Comparison of ENCODE assay signal across 8 cellular contexts in the genomic region with DNA sequence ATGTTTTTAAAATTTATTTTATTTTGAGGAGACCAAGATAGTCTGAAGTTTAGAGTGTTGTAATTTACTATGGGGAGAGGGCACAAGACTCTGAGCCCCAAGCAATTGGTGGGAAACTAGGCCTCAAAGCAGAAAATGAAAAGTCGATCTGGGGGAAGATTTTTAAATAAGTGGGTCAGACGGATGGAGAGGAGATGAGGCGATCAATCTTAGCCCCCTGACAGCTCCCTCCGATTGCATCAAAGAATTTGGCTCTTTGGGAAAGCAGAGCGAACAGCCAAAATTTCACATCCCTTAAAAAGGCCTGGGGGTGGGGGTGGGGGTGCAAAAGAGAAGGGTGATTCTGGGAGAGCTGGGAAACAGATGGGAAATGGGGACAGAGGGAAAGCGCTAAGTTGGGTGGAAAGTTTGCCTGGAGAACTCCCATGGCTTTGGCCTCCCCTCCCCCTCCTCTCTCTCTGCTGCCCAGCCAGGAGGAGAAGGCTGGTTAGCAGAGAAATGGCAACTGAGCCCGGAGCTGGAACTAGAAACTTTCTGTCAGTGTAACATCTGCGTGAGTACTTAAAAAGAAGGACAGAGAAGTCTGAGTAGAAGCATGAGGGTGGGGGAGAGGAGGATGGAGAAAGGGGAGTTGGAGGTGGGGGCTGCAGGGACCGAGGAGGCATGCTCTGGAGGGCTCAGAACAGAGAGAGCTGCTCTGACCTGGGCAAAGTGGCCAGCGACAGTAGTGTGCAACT. TPM values are rescaled to one million over a fixed set of nuclear protein-coding genes. Genes with fewer than 3 reads are reported as not detected.
DNase-seq lines count a peak whose midpoint lies in the region; ATAC-seq and TF ChIP-seq lines count a peak whose summit lies in the region.
"Had no signal": no experiment of that assay in that cellular context is flagged by ENCODE, and none has a peak within 500 bp of the region (broad histone marks: within the 10 kb centered on the region; RNA-seq: fewer than 3 reads in every experiment).

No MANE protein-coding gene starts in this region.

- H3K27me3 Mint-ChIP-seq in activated naive CD4-positive, alpha-beta T cell treated with anti-CD3 and anti-CD28 coated beads, Interleukin-2, amount 10 ng/mL, durations not matched to agents 7 days and 5 days, result peaks cover 69% of the 10 kb centered on the region

- TF ChIP-seq CTCF in fibroblast of villous mesenchyme (IDR thresholded peaks at IDR 0.05; ENCODE audit: insufficient read depth, low read depth, low read length) (no peak), tibial artery (IDR thresholded peaks at IDR 0.05) (no peak)

- CTCF ChIA-PET in activated naive CD4-positive, alpha-beta T cell treated with anti-CD3 and anti-CD28 coated beads, Interleukin-2, amount 10 ng/mL, durations not matched to agents 7 days and 5 days (lab: Charles Lee), result interaction anchor here (1.5 to 2.1 kb wide), 2 partner anchors 50 to 54 kb away, joined by 3 to 11 read pairs; no protein-coding TSS in a partner anchor

- ATAC-seq in HG02981 (IDR thresholded peaks at IDR 0.05; ENCODE audit: unreplicated experiment), result no peak

- peak overlapping the region; percentile 23 for H3K4me3 ChIP-seq in fibroblast of villous mesenchyme (ENCODE audit: low read depth, low read length)
- H3K4me3 ChIP-seq in tibial artery, result peak overlapping the region; percentile 30 to 49
- H3K4me3 ChIP-seq: BLaER1 treated with 17β-estradiol and CSF1 and Interleukin-3, amounts not matched to agents 10 nM and 100 nM had no signal

- intact Hi-C loops in tibial artery (cut with DNase I; ENCODE audit: low total_unique reads), result no loop called here

- peaks cover 0 to 5% of the 10 kb centered on the region in 2 donors for H3K27me3 ChIP-seq in tibial artery

- peak overlapping the region; percentile 41 to 95 for H3K27ac ChIP-seq in tibial artery
- H3K27ac ChIP-seq: BLaER1 treated with 17β-estradiol and CSF1 and Interleukin-3, amounts not matched to agents 10 nM and 100 nM had no signal

- peaks cover 62% of the 10 kb centered on the region for H3K4me1 Mint-ChIP-seq in activated naive CD4-positive, alpha-beta T cell treated with anti-CD3 and anti-CD28 coated beads, Interleukin-2, amount 10 ng/mL, durations not matched to agents 7 days and 5 days

- peak overlapping the region; percentile 90 for H3K27ac Mint-ChIP-seq in activated naive CD4-positive, alpha-beta T cell treated with anti-CD3 and anti-CD28 coated beads, Interleukin-2, amount 10 ng/mL, durations not matched to agents 7 days and 5 days

- H3K9me3 Mint-ChIP-seq in activated naive CD4-positive, alpha-beta T cell treated with anti-CD3 and anti-CD28 coated beads, Interleukin-2, amount 10 ng/mL, durations not matched to agents 7 days and 5 days, result no peaks in the 10 kb centered on the region

- no peak for DNase-seq in activated naive CD4-positive, alpha-beta T cell treated with anti-CD3 and anti-CD28 coated beads, Interleukin-2, amount 10 ng/mL, durations not matched to agents 7 days and 5 days
- no peak for DNase-seq in activated naive CD4-positive, alpha-beta T cell (lab: John Stamatoyannopoulos, UW)
- peak; percentile 34 for DNase-seq in fibroblast of villous mesenchyme (ENCODE audit: low read depth)
- DNase-seq in tibial artery, result no peak
- no peak for DNase-seq in AG08396 (ENCODE audit: low spot score)
- DNase-seq: RPMI8226 had no signal

- H3K36me3 ChIP-seq in tibial artery, result no peaks in the 10 kb centered on the region
- H3K36me3 ChIP-seq: BLaER1 treated with 17β-estradiol and CSF1 and Interleukin-3, amounts not matched to agents 10 nM and 100 nM had no signal

- H3K36me3 Mint-ChIP-seq in activated naive CD4-positive, alpha-beta T cell treated with anti-CD3 and anti-CD28 coated beads, Interleukin-2, amount 10 ng/mL, durations not matched to agents 7 days and 5 days, result peaks cover 19% of the 10 kb centered on the region

- H3K4me1 ChIP-seq in tibial artery, result peaks cover 0 to 40% (median 27%) of the 10 kb centered on the region in 4 donors

- H3K9me3 ChIP-seq in tibial artery, result no peaks in the 10 kb centered on the region

- H3K4me3 Mint-ChIP-seq in activated naive CD4-positive, alpha-beta T cell treated with anti-CD3 and anti-CD28 coated beads, Interleukin-2, amount 10 ng/mL, durations not matched to agents 7 days and 5 days, result peak overlapping the region; percentile 100

RNA-seq across cellular contexts. Expression of a gene that starts 1.4 kb away (rescaled TPM):
- total RNA-seq in fibroblast of villous mesenchyme, result 4.3 and 4.5 TPM in 2 replicates

RNA-seq across cellular contexts. Expression of a gene that starts 15.5 kb away (rescaled TPM):
- not detected in 2 replicates for total RNA-seq in fibroblast of villous mesenchyme

RNA-seq across cellular contexts. Expression of a gene that starts 31.8 kb away (rescaled TPM):
- 1.7 and 1.9 TPM in 2 replicates for total RNA-seq in fibroblast of villous mesenchyme

RNA-seq across cellular contexts. Expression of a gene that starts 43.7 kb away (rescaled TPM):
- 4.3 and 7.1 TPM in 2 replicates for total RNA-seq in fibroblast of villous mesenchyme

RNA-seq across cellular contexts. Expression of a gene that starts 47.2 kb away (rescaled TPM):
- total RNA-seq in fibroblast of villous mesenchyme, result 0.32 and 0.43 TPM in 2 replicates
